Comparison of ENCODE assay signal across 32 cellular contexts in genomic region chr6:7868926-7869325, GRCh38.
"Had no signal": no experiment of that assay in that cellular context is flagged by ENCODE, and none has a peak within 500 bp of the region (broad histone marks: within the 10 kb centered on the region; RNA-seq: fewer than 3 reads in every experiment).

No MANE protein-coding gene starts in this region.

- H3K27ac ChIP-seq: cardiac muscle cell, Peyer's patch had no signal

- H3K27me3 ChIP-seq: cardiac muscle cell, MG63, Peyer's patch had no signal

- H3K27ac Mint-ChIP-seq: activated CD4-positive, alpha-beta T cell treated with anti-CD3 and anti-CD28 coated beads, Interleukin-2, amount 10 ng/mL, durations not matched to agents 24 days and 14 days; activated CD8-positive, alpha-beta T cell treated with anti-CD3 and anti-CD28 coated beads for 36 hours; activated naive CD8-positive, alpha-beta T cell treated with anti-CD3 and anti-CD28 coated beads for 36 hours; activated T-cell treated with anti-CD3 and anti-CD28 coated beads, Interleukin-2, amount 50 U/mL, for 72 hours; activated T-helper 17 cell treated with anti-CD3 and anti-CD28 coated beads, Interleukin-2, amount 50 U/mL, for 72 hours had no signal

- H3K4me3 Mint-ChIP-seq: activated CD4-positive, alpha-beta T cell treated with anti-CD3 and anti-CD28 coated beads, Interleukin-2, amount 10 ng/mL, durations not matched to agents 24 days and 14 days; activated CD8-positive, alpha-beta T cell treated with anti-CD3 and anti-CD28 coated beads for 36 hours; activated naive CD8-positive, alpha-beta T cell treated with anti-CD3 and anti-CD28 coated beads for 36 hours; activated T-cell treated with anti-CD3 and anti-CD28 coated beads, Interleukin-2, amount 50 U/mL, for 72 hours; activated T-helper 17 cell treated with anti-CD3 and anti-CD28 coated beads, Interleukin-2, amount 50 U/mL, for 72 hours had no signal

- H3K4me1 Mint-ChIP-seq: activated CD4-positive, alpha-beta T cell treated with anti-CD3 and anti-CD28 coated beads, Interleukin-2, amount 10 ng/mL, durations not matched to agents 24 days and 14 days; activated naive CD8-positive, alpha-beta T cell treated with anti-CD3 and anti-CD28 coated beads for 36 hours; activated T-helper 17 cell treated with anti-CD3 and anti-CD28 coated beads, Interleukin-2, amount 50 U/mL, for 72 hours had no signal

- H3K36me3 ChIP-seq: cardiac muscle cell, MG63, Peyer's patch had no signal

- H3K4me3 ChIP-seq: cardiac muscle cell, MG63, Peyer's patch had no signal

- ATAC-seq: activated CD8-positive, alpha-beta T cell treated with anti-CD3 and anti-CD28 coated beads for 36 hours; activated T-cell treated with anti-CD3 and anti-CD28 coated beads, Interleukin-2, amount 50 U/mL, for 72 hours; activated T-helper 17 cell treated with anti-CD3 and anti-CD28 coated beads, Interleukin-2, amount 50 U/mL, for 72 hours; PC-3 had no signal

- H3K9me3 ChIP-seq: MG63, Peyer's patch had no signal

- H3K9me3 Mint-ChIP-seq: activated CD4-positive, alpha-beta T cell treated with anti-CD3 and anti-CD28 coated beads, Interleukin-2, amount 10 ng/mL, durations not matched to agents 24 days and 14 days; activated T-helper 17 cell treated with anti-CD3 and anti-CD28 coated beads, Interleukin-2, amount 50 U/mL, for 72 hours had no signal

- DNase-seq: activated CD4-positive, alpha-beta T cell treated with anti-CD3 and anti-CD28 coated beads, Interleukin-2, amount 10 ng/mL, durations not matched to agents 24 days and 14 days; activated CD4-positive, alpha-beta T cell treated with anti-CD3 and anti-CD28 coated beads, Interleukin-2, amount 50 U/mL, for 4 hours; activated CD8-positive, alpha-beta T cell treated with anti-CD3 and anti-CD28 coated beads for 36 hours; activated effector memory CD4-positive, alpha-beta T cell treated with anti-CD3 and anti-CD28 coated beads, Interleukin-2, amount 50 U/mL, for 16 hours; activated naive CD4-positive, alpha-beta T cell; activated naive CD4-positive, alpha-beta T cell treated with anti-CD3 and anti-CD28 coated beads, Interleukin-2, amount 50 U/mL, for 16 hours; activated naive CD8-positive, alpha-beta T cell treated with anti-CD3 and anti-CD28 coated beads for 36 hours; activated T-cell treated with anti-CD3 and anti-CD28 coated beads, Interleukin-2, amount 50 U/mL, for 1 hour; activated T-cell treated with anti-CD3 and anti-CD28 coated beads, Interleukin-2, amount 50 U/mL, for 72 hours; amniotic stem cell; aorta; Kasumi-1; KG1; MG63; NCI-H1048; NCI-H1105 treated with DMSO at 0.1 percent for 48 hours; NCI-H1436; NCI-H1930; NCI-H2081 treated with DMSO at 0.1 percent for 48 hours; NCI-H345; NCI-H524 treated with DMSO at 0.1 percent for 48 hours; NK-92 treated with Interleukin-12 subunit alpha and Interleukin-12 subunit beta, amount 100 ng/mL, for 24 hours; PC-3; Peyer's patch; RPMI8226; SIG-M5; SW 1271; T-helper 1 cell; T-helper 2 cell; T-helper 9 cell had no signal

- H3K27me3 Mint-ChIP-seq: activated CD8-positive, alpha-beta T cell treated with anti-CD3 and anti-CD28 coated beads for 36 hours had no signal

- H3K4me1 ChIP-seq: Peyer's patch had no signal
